Comparison of ENCODE assay signal across 21 cellular contexts in genomic region chr1:67336157-67336556, GRCh38. TPM values are rescaled to one million over a fixed set of nuclear protein-coding genes. Genes with fewer than 3 reads are reported as not detected.
A peak's percentile ranks its signal among the peaks of the same experiment; 100 is the strongest.
DNase-seq lines count a peak whose midpoint lies in the region; ATAC-seq lines count a peak whose summit lies in the region.
"Had no signal": no experiment of that assay in that cellular context is flagged by ENCODE, and none has a peak within 500 bp of the region (broad histone marks: within the 10 kb centered on the region; RNA-seq: fewer than 3 reads in every experiment).

No MANE protein-coding gene starts in this region.

- H3K4me1 Mint-ChIP-seq in CD4-positive, CD25-positive, alpha-beta regulatory T cell = peaks cover 34 to 70% (median 57%) of the 10 kb centered on the region in 4 donors
- H3K4me1 Mint-ChIP-seq in CD8-positive, alpha-beta memory T cell = peaks cover 69 to 75% (median 70%) of the 10 kb centered on the region in 3 donors
- H3K4me1 Mint-ChIP-seq in activated CD4-positive, alpha-beta memory T cell treated with anti-CD3 and anti-CD28 coated beads, Interleukin-2, amount 10 ng/mL, durations not matched to agents 7 days and 5 days = peaks cover 91% of the 10 kb centered on the region
- H3K4me1 Mint-ChIP-seq in effector memory CD8-positive, alpha-beta T cell (ENCODE audit: low read depth in 2 of 2) = peaks cover 44 to 54% of the 10 kb centered on the region in 2 donors

- H3K36me3 ChIP-seq in CD4-positive, CD25-positive, alpha-beta regulatory T cell (ENCODE audit: control insufficient read depth, insufficient read depth, low read length) = no peaks in the 10 kb centered on the region
- no peaks in the 10 kb centered on the region for H3K36me3 ChIP-seq in CD8-positive, alpha-beta memory T cell (ENCODE audit: insufficient read depth, low read length)
- H3K36me3 ChIP-seq: MG63, SJSA1, WERI-Rb-1 had no signal

- POLR2A ChIA-PET in CD8-positive, alpha-beta memory T cell (lab: Charles Lee) = no interaction called here
- POLR2A ChIA-PET in activated CD4-positive, alpha-beta memory T cell treated with anti-CD3 and anti-CD28 coated beads, Interleukin-2, amount 10 ng/mL, durations not matched to agents 7 days and 5 days (lab: Charles Lee) = interaction anchor here (0.7 to 6.7 kb wide), 16 partner anchors 9 to 165 kb away, joined by 3 to 114 read pairs (median 6); partner anchors contain the start of genes IL12RB2 and SERBP1

- H3K4me1 ChIP-seq in CD4-positive, CD25-positive, alpha-beta regulatory T cell (ENCODE audit: control insufficient read depth, insufficient read depth, low read length, poor library complexity, severe bottlenecking) = peaks cover 39% of the 10 kb centered on the region
- H3K4me1 ChIP-seq in CD8-positive, alpha-beta memory T cell (ENCODE audit: insufficient read depth, low read length) = peaks cover 42% of the 10 kb centered on the region
- H3K4me1 ChIP-seq: Caco-2, SJSA1 had no signal

- no peaks in the 10 kb centered on the region for H3K27me3 ChIP-seq in CD4-positive, CD25-positive, alpha-beta regulatory T cell (ENCODE audit: control insufficient read depth, insufficient read depth, low read length)
- no peaks in the 10 kb centered on the region for H3K27me3 ChIP-seq in CD8-positive, alpha-beta memory T cell (ENCODE audit: insufficient read depth, low read length, poor library complexity, severe bottlenecking)
- H3K27me3 ChIP-seq: MG63, SJSA1 had no signal

- peak in 2 of 3 donors; percentile 24 to 48 for DNase-seq in CD4-positive, CD25-positive, alpha-beta regulatory T cell
- peak in 2 of 5 donors; percentile 10 to 45 for DNase-seq in CD8-positive, alpha-beta memory T cell
- DNase-seq in activated CD4-positive, alpha-beta memory T cell treated with anti-CD3 and anti-CD28 coated beads, Interleukin-2, amount 10 ng/mL, durations not matched to agents 7 days and 5 days = peak; percentile 42
- DNase-seq in effector memory CD8-positive, alpha-beta T cell = no peak
- DNase-seq in GOT3 (lab: John Stamatoyannopoulos, UW) (no peak), DMS53 treated with DMSO at 0.1 percent for 48 hours (lab: John Stamatoyannopoulos, UW; ENCODE audit: unreplicated experiment) (no peak), amniotic stem cell (lab: John Stamatoyannopoulos, UW) (no peak)
- no peak for DNase-seq in stimulated activated CD4-positive, alpha-beta T cell treated with anti-CD3 and anti-CD28 coated beads, Interleukin-1b, Interleukin-23, amount 100 ng/mL, for 48 hours
- DNase-seq: aorta, Caco-2, H7, left cardiac atrium, MG63, trophoblast cell, WERI-Rb-1 had no signal

- H3K9me3 Mint-ChIP-seq in CD4-positive, CD25-positive, alpha-beta regulatory T cell = no peaks in the 10 kb centered on the region
- no peaks in the 10 kb centered on the region for H3K9me3 Mint-ChIP-seq in CD8-positive, alpha-beta memory T cell
- H3K9me3 Mint-ChIP-seq in activated CD4-positive, alpha-beta memory T cell treated with anti-CD3 and anti-CD28 coated beads, Interleukin-2, amount 10 ng/mL, durations not matched to agents 7 days and 5 days = no peaks in the 10 kb centered on the region
- no peaks in the 10 kb centered on the region for H3K9me3 Mint-ChIP-seq in effector memory CD8-positive, alpha-beta T cell
- H3K9me3 Mint-ChIP-seq: memory B cell had no signal

- H3K27ac ChIP-seq in CD4-positive, CD25-positive, alpha-beta regulatory T cell (ENCODE audit: insufficient read depth, low read length, poor library complexity, severe bottlenecking) = peak overlapping the region; percentile 56
- no peak overlapping the region for H3K27ac ChIP-seq in CD8-positive, alpha-beta memory T cell (ENCODE audit: low read depth, low read length)
- H3K27ac ChIP-seq: SJSA1, WERI-Rb-1 had no signal

- CTCF ChIA-PET in CD8-positive, alpha-beta memory T cell (lab: Charles Lee) = interaction anchor here (1.2 kb wide), 1 partner anchor 11 kb away, joined by 5 read pairs; no protein-coding TSS in a partner anchor
- CTCF ChIA-PET in activated CD4-positive, alpha-beta memory T cell treated with anti-CD3 and anti-CD28 coated beads, Interleukin-2, amount 10 ng/mL, durations not matched to agents 7 days and 5 days (lab: Charles Lee) = interaction anchor here (0.7 to 2.0 kb wide), 8 partner anchors 11 to 164 kb away, joined by 3 to 8 read pairs (median 4); no protein-coding TSS in a partner anchor

- H3K27ac Mint-ChIP-seq in CD4-positive, CD25-positive, alpha-beta regulatory T cell = peak overlapping the region; percentile 50 to 90 (median 51)
- H3K27ac Mint-ChIP-seq in CD8-positive, alpha-beta memory T cell = peak overlapping the region; percentile 12 to 97 (median 92)
- peak overlapping the region; percentile 89 for H3K27ac Mint-ChIP-seq in activated CD4-positive, alpha-beta memory T cell treated with anti-CD3 and anti-CD28 coated beads, Interleukin-2, amount 10 ng/mL, durations not matched to agents 7 days and 5 days
- H3K27ac Mint-ChIP-seq in effector memory CD8-positive, alpha-beta T cell = peak overlapping the region in 1 of 2 donors; percentile 39

- no peak overlapping the region for H3K4me3 ChIP-seq in CD4-positive, CD25-positive, alpha-beta regulatory T cell (ENCODE audit: low read depth, low read length)
- no peak overlapping the region for H3K4me3 ChIP-seq in CD8-positive, alpha-beta memory T cell (ENCODE audit: low read length)
- H3K4me3 ChIP-seq: MG63, SJSA1 had no signal

- peak; percentile 44 to 60 for ATAC-seq in CD4-positive, CD25-positive, alpha-beta regulatory T cell (ENCODE audit: low read depth in 2 of 2)
- ATAC-seq in effector memory CD8-positive, alpha-beta T cell (replicated peaks) = peak; percentile 48
- ATAC-seq: left cardiac atrium had no signal

- peak overlapping the region; percentile 4 to 59 (median 23) for H3K4me3 Mint-ChIP-seq in CD4-positive, CD25-positive, alpha-beta regulatory T cell
- peak overlapping the region; percentile 53 to 74 (median 71) for H3K4me3 Mint-ChIP-seq in CD8-positive, alpha-beta memory T cell
- peak overlapping the region; percentile 67 for H3K4me3 Mint-ChIP-seq in activated CD4-positive, alpha-beta memory T cell treated with anti-CD3 and anti-CD28 coated beads, Interleukin-2, amount 10 ng/mL, durations not matched to agents 7 days and 5 days
- H3K4me3 Mint-ChIP-seq in effector memory CD8-positive, alpha-beta T cell = peak overlapping the region; percentile 39 to 69
- H3K4me3 Mint-ChIP-seq: memory B cell had no signal

- no peaks in the 10 kb centered on the region for H3K36me3 Mint-ChIP-seq in CD4-positive, CD25-positive, alpha-beta regulatory T cell
- H3K36me3 Mint-ChIP-seq in CD8-positive, alpha-beta memory T cell = peaks cover 0 to 4% (median 1%) of the 10 kb centered on the region in 3 donors
- H3K36me3 Mint-ChIP-seq in activated CD4-positive, alpha-beta memory T cell treated with anti-CD3 and anti-CD28 coated beads, Interleukin-2, amount 10 ng/mL, durations not matched to agents 7 days and 5 days (ENCODE audit: low read depth) = peaks cover 77% of the 10 kb centered on the region
- H3K36me3 Mint-ChIP-seq in effector memory CD8-positive, alpha-beta T cell (ENCODE audit: insufficient read depth) = peaks cover 11% of the 10 kb centered on the region
- H3K36me3 Mint-ChIP-seq: memory B cell had no signal

- no peaks in the 10 kb centered on the region for H3K27me3 Mint-ChIP-seq in CD4-positive, CD25-positive, alpha-beta regulatory T cell
- H3K27me3 Mint-ChIP-seq in CD8-positive, alpha-beta memory T cell = no peaks in the 10 kb centered on the region
- H3K27me3 Mint-ChIP-seq in activated CD4-positive, alpha-beta memory T cell treated with anti-CD3 and anti-CD28 coated beads, Interleukin-2, amount 10 ng/mL, durations not matched to agents 7 days and 5 days = no peaks in the 10 kb centered on the region
- H3K27me3 Mint-ChIP-seq in effector memory CD8-positive, alpha-beta T cell = no peaks in the 10 kb centered on the region
- H3K27me3 Mint-ChIP-seq: memory B cell had no signal

- H3K9me3 ChIP-seq in CD4-positive, CD25-positive, alpha-beta regulatory T cell (ENCODE audit: control insufficient read depth in 2 of 2, low read length in 2 of 2) = no peaks in the 10 kb centered on the region
- no peaks in the 10 kb centered on the region for H3K9me3 ChIP-seq in CD8-positive, alpha-beta memory T cell (ENCODE audit: low read length)
- H3K9me3 ChIP-seq: Caco-2, MG63, SJSA1 had no signal

RNA-seq across cellular contexts. Expression of gene IL12RB2, which starts 28.5 kb away (rescaled TPM):
- total RNA-seq in CD4-positive, CD25-positive, alpha-beta regulatory T cell = 43.5 TPM
- polyA plus RNA-seq in CD4-positive, CD25-positive, alpha-beta regulatory T cell = 10 to 100 TPM; 11.9 to 20.1 (median 16.4) TPM
- 10 to 100 TPM; 32.8 to 35.1 TPM for total RNA-seq in CD8-positive, alpha-beta memory T cell
- polyA plus RNA-seq in CD8-positive, alpha-beta memory T cell = 6.8 TPM
- total RNA-seq in activated CD4-positive, alpha-beta memory T cell treated with anti-CD3 and anti-CD28 coated beads, Interleukin-2, amount 10 ng/mL, durations not matched to agents 7 days and 5 days = 10 to 100 TPM; 75.5 to 76.0 TPM
- total RNA-seq: dermis microvascular lymphatic vessel endothelial cell, myocyte, NCI-H460, SJSA1 had no signal
- polyA plus RNA-seq: endothelial cell of umbilical vein had no signal

Comparison
In these comparisons a context has a peak if more than half of its experiments do, and no peak if none do; other contexts are left out.
1. DNase-seq: peak in CD4-positive, CD25-positive, alpha-beta regulatory T cell (2 of 3) and activated CD4-positive, alpha-beta memory T cell treated with anti-CD3 and anti-CD28 coated beads, Interleukin-2, amount 10 ng/mL, durations not matched to agents 7 days and 5 days (single experiment); none in effector memory CD8-positive, alpha-beta T cell (0 of 3), GOT3 (single experiment), DMS53 treated with DMSO at 0.1 percent for 48 hours (single experiment), amniotic stem cell (single experiment) and stimulated activated CD4-positive, alpha-beta T cell treated with anti-CD3 and anti-CD28 coated beads, Interleukin-1b, Interleukin-23, amount 100 ng/mL, for 48 hours (single experiment).
2. Peak in every context shown above with its lines, with median percentiles within 50 percentile points of each other: H3K4me3 Mint-ChIP-seq.